In the genomic region with DNA sequence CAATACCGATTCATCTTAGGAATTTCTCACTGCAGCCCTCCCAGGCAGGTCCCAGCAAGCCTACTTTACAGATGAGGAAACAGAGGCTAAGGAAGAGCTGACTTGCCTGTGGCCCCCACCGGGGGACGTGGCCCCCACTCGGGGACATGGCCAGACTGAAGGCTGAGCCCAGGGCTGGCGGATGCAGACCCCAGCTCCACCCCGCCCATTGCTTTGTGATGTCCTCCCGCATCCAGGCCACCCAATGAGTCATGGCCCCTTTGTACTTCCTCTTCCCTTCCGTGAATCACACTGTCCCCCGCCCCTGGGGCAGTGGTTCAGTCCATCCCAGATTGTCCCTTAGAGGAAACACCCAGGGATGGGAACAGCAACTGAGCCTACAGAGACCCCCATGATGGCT, we compare ENCODE assay signal across 1 cellular context.
TF ChIP-seq lines count a peak whose summit lies in the region.

No MANE protein-coding gene starts in this region.

TF ChIP-seq in IMR-90, 13 proteins besides CTCF, POLR2A, EP300 and RAD21 (continued from another document):
- TF ChIP-seq BHLHE40 (IDR thresholded peaks at IDR 0.05; ENCODE audit: low read depth, low read length), result peak; percentile 45; the same call in 1 of the 2 replicates
- TF ChIP-seq CEBPB (IDR thresholded peaks at IDR 0.05; ENCODE audit: low read depth, low read length), result no peak
- no peak for TF ChIP-seq SMC3 (IDR thresholded peaks at IDR 0.05; ENCODE audit: low read depth, low read length)
